11 cellular contexts compared by ENCODE assay signal in the genomic region with DNA sequence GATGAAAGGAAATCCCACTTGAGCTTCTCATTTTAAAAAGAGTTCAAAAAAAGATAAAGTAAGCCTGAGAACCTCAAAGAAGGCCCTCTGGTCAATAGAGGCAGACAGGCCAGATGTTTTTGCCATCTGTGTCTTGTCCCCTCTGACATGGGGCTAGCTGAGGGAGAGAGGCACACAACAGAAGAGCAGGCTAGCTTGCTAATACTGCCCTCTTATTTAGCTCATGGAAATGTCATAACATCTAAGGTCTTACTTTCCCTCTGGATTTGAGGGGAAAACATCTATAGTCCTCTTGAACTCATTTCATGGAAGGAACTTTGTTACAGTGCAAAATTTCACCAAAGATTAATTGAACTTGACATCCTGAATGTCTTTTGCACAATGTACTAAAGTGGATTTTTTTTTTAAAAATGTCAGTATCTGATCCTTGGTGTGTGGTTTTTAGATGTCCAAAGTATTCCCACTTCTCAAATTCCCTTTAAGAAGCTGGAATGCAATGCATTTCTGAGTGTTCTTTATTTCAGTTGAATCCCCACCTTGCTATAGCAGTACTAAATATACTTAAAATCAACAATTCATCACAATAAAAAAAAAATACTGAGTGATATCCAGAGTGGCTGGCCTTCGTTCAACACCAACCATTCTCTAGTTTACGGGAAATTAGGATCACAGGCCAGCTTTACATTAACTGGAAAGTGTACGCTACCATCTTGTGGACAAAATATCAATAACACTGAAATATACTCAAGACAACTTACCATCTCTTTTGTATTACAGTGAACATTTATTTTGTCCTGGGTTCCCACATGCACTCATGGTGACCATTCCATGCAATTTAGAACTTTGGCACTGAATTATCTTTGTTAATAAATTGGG.
DNase-seq lines count a peak whose midpoint lies in the region; ATAC-seq and TF ChIP-seq lines count a peak whose summit lies in the region.
"Had no signal": no experiment of that assay in that cellular context is flagged by ENCODE, and none has a peak within 500 bp of the region (broad histone marks: within the 10 kb centered on the region; RNA-seq: fewer than 3 reads in every experiment).

No MANE protein-coding gene starts in this region.

- no peaks in the 10 kb centered on the region for H3K27me3 Mint-ChIP-seq in endodermal cell (ENCODE audit: insufficient read depth)

- no peaks in the 10 kb centered on the region for H3K4me1 ChIP-seq in endodermal cell (ENCODE audit: control insufficient read depth, insufficient read depth, low read length)
- H3K4me1 ChIP-seq: Caco-2 had no signal

- no peaks in the 10 kb centered on the region for H3K36me3 ChIP-seq in endodermal cell (ENCODE audit: control insufficient read depth, insufficient read depth, low read length)

- H3K36me3 Mint-ChIP-seq in endodermal cell (ENCODE audit: low read depth): no peaks in the 10 kb centered on the region
- H3K36me3 Mint-ChIP-seq: activated naive CD8-positive, alpha-beta T cell; IgD-negative memory B cell had no signal

- ATAC-seq in esophagus mucosa (no peak), GM21723 (IDR thresholded peaks at IDR 0.05; ENCODE audit: unreplicated experiment) (no peak), HG03097 (IDR thresholded peaks at IDR 0.05; ENCODE audit: low FRiP score, unreplicated experiment) (no peak)

- no peak overlapping the region for H3K4me3 Mint-ChIP-seq in endodermal cell
- H3K4me3 Mint-ChIP-seq: activated naive CD8-positive, alpha-beta T cell; IgD-negative memory B cell had no signal

- DNase-seq in NCI-H510A treated with DMSO at 0.1 percent for 48 hours (lab: John Stamatoyannopoulos, UW): peak; percentile 76
- no peak for DNase-seq in NCI-H510A (lab: John Stamatoyannopoulos, UW)
- DNase-seq in NCI-H226: peak; percentile 7
- no peak for DNase-seq in endodermal cell
- DNase-seq in stromal cell of bone marrow (ENCODE audit: low read depth): peak; percentile 50

- H3K27ac ChIP-seq in endodermal cell (ENCODE audit: low read depth, low read length): no peak overlapping the region

- peaks cover 2% of the 10 kb centered on the region for H3K4me1 Mint-ChIP-seq in endodermal cell

- H3K4me3 ChIP-seq in endodermal cell (ENCODE audit: low read length): no peak overlapping the region

- no peaks in the 10 kb centered on the region for H3K9me3 Mint-ChIP-seq in endodermal cell
- H3K9me3 Mint-ChIP-seq: IgD-negative memory B cell had no signal

- H3K27me3 ChIP-seq in endodermal cell (ENCODE audit: control insufficient read depth, insufficient read depth, low read length, poor library complexity, severe bottlenecking): no peaks in the 10 kb centered on the region

- H3K27ac Mint-ChIP-seq in endodermal cell: no peak overlapping the region
- H3K27ac Mint-ChIP-seq: activated naive CD8-positive, alpha-beta T cell; IgD-negative memory B cell had no signal

- H3K9me3 ChIP-seq in endodermal cell (ENCODE audit: control insufficient read depth, low read length): no peaks in the 10 kb centered on the region
- H3K9me3 ChIP-seq: Caco-2 had no signal

- WGBS in endodermal cell (ENCODE audit: insufficient coverage in 1 of 2, insufficient read length in 1 of 2), 2 experiments: 81 to 87% methylated on average over 3 of the region's 3 CpGs

- peak; percentile 32 for TF ChIP-seq CTCF in endodermal cell (conservative IDR thresholded peaks at IDR 0.05)

- no peak overlapping the region for H3K9ac ChIP-seq in endodermal cell (ENCODE audit: extremely low read depth, low read length, poor library complexity, severe bottlenecking)

Comparison
In these comparisons a context has a peak if more than half of its experiments do, and no peak if none do; other contexts are left out.
1. DNase-seq: peak in NCI-H510A treated with DMSO at 0.1 percent for 48 hours (single experiment), NCI-H226 (single experiment) and stromal cell of bone marrow (single experiment); none in NCI-H510A (single experiment) and endodermal cell (single experiment).